1 cellular context compared by ENCODE assay signal in the genomic region with DNA sequence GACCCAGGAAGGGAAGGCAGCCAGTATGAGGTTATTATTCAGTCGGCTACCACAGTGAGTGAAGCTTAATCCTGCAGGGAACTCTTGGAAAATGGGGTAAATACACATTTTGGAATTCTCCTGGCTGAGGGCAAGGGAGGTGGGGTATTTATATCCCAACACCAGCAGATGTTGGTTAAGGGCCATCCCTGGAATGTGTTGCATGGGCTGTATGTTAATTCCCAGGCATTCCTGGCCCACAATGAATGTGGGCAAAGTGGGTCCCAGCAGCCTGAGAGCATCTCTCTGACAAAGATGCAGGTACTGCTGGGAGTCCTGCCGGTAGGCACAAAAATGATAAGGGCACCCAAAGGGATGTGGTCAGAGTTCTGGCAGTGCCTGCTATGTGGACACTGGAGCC.
TF ChIP-seq lines count a peak whose summit lies in the region.

No MANE protein-coding gene starts in this region.

TF ChIP-seq in IMR-90, 13 proteins besides CTCF, POLR2A, EP300 and RAD21:
- no peak for TF ChIP-seq FOS (IDR thresholded peaks at IDR 0.05; ENCODE audit: low read depth, low read length)
- TF ChIP-seq BHLHE40 (IDR thresholded peaks at IDR 0.05; ENCODE audit: low read depth, low read length) = no peak
- TF ChIP-seq NFE2L2 (IDR thresholded peaks at IDR 0.05; ENCODE audit: low read depth, low read length) = no peak
- TF ChIP-seq, protein P1, sequence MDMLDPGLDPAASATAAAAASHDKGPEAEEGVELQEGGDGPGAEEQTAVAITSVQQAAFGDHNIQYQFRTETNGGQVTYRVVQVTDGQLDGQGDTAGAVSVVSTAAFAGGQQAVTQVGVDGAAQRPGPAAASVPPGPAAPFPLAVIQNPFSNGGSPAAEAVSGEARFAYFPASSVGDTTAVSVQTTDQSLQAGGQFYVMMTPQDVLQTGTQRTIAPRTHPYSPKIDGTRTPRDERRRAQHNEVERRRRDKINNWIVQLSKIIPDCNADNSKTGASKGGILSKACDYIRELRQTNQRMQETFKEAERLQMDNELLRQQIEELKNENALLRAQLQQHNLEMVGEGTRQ (IDR thresholded peaks at IDR 0.05; ENCODE audit: low read depth, low read length) = no peak
- TF ChIP-seq RFX5 (IDR thresholded peaks at IDR 0.05; ENCODE audit: low read depth, low read length) = no peak
- TF ChIP-seq CHD1 (IDR thresholded peaks at IDR 0.05; ENCODE audit: low read depth, low read length) = no peak
